Comparison of ENCODE assay signal across 33 cellular contexts in the genomic region with DNA sequence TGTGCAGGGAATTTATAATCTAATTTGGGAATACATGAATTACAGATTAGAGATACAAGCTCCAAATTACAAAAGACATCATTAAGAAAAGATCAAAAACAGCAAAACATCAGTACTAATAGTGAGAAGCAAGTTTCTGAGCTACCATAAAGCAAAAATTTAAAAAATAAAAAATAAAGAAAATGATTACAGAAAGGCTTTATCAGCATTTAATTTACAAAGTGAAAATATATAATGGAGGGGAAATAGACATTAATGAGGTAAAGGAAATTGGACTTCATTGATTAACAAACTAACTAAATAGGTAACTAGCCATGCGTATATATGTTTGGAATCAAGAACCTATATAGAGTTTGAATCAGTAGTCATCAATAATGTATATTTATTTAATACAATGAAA.
"Had no signal": no experiment of that assay in that cellular context is flagged by ENCODE, and none has a peak within 500 bp of the region (broad histone marks: within the 10 kb centered on the region; RNA-seq: fewer than 3 reads in every experiment).

No MANE protein-coding gene starts in this region.

- H3K9me3 ChIP-seq: adrenal gland, ascending aorta, body of pancreas had no signal

- H3K4me3 ChIP-seq: adrenal gland, ascending aorta, body of pancreas, cardiac muscle cell had no signal

- DNase-seq: activated effector memory CD4-positive, alpha-beta T cell treated with anti-CD3 and anti-CD28 coated beads, Interleukin-2, amount 50 U/mL, for 16 hours; activated effector memory CD4-positive, alpha-beta T cell treated with Interleukin-2 at 50 U/mL for 16 hours; activated gamma-delta T cell; activated gamma-delta T cell treated with Interleukin-2 at 50 U/mL for 16 hours; activated naive CD4-positive, alpha-beta T cell; activated naive CD4-positive, alpha-beta T cell treated with anti-CD3 and anti-CD28 coated beads for 36 hours; activated naive CD4-positive, alpha-beta T cell treated with anti-CD3 and anti-CD28 coated beads, Interleukin-2, amount 10 ng/mL, durations not matched to agents 7 days and 5 days; activated naive CD4-positive, alpha-beta T cell treated with anti-CD3 and anti-CD28 coated beads, Interleukin-2, amount 50 U/mL, for 16 hours; activated naive CD4-positive, alpha-beta T cell treated with Interleukin-2 at 50 U/mL for 16 hours; activated naive CD8-positive, alpha-beta T cell treated with anti-CD3 and anti-CD28 coated beads for 36 hours; activated naive CD8-positive, alpha-beta T cell treated with anti-CD3 and anti-CD28 coated beads, Interleukin-2, amount 10 ng/mL, durations not matched to agents 7 days and 5 days; activated naive CD8-positive, alpha-beta T cell treated with anti-CD3 and anti-CD28 coated beads, Interleukin-2, amount 50 U/mL, for 24 hours; activated T-cell treated with anti-CD3 and anti-CD28 coated beads, Interleukin-2, amount 50 U/mL, for 1 hour; activated T-cell treated with anti-CD3 and anti-CD28 coated beads, Interleukin-2, amount 50 U/mL, for 24 hours; activated T-cell treated with anti-CD3 and anti-CD28 coated beads, Interleukin-2, amount 50 U/mL, for 4 hours; activated T-cell treated with anti-CD3 and anti-CD28 coated beads, Interleukin-2, amount 50 U/mL, for 48 hours; activated T-cell treated with anti-CD3 and anti-CD28 coated beads, Interleukin-2, amount 50 U/mL, for 72 hours; adrenal gland; amniotic stem cell; amygdala; anterior cingulate cortex; aorta; body of pancreas; brain microvascular endothelial cell; caudate nucleus; central memory CD4-positive, alpha-beta T cell; cerebellar nuclear complex had no signal

- H3K27ac ChIP-seq: adrenal gland, ascending aorta, body of pancreas, brain microvascular endothelial cell, cardiac muscle cell had no signal

- ATAC-seq: activated naive CD4-positive, alpha-beta T cell treated with anti-CD3 and anti-CD28 coated beads, Interleukin-2, amount 50 U/mL, for 72 hours; activated naive CD8-positive, alpha-beta T cell treated with anti-CD3 and anti-CD28 coated beads, Interleukin-2, amount 50 U/mL, for 24 hours; activated T-cell treated with anti-CD3 and anti-CD28 coated beads, Interleukin-2, amount 50 U/mL, for 4 hours; activated T-cell treated with anti-CD3 and anti-CD28 coated beads, Interleukin-2, amount 50 U/mL, for 72 hours; activated T-helper 17 cell treated with anti-CD3 and anti-CD28 coated beads, Interleukin-2, amount 50 U/mL, for 72 hours; body of pancreas had no signal

- H3K27me3 ChIP-seq: adrenal gland, ascending aorta, body of pancreas, brain microvascular endothelial cell, cardiac muscle cell had no signal

- FAIRE-seq: astrocyte, bronchial epithelial cell had no signal

- H3K36me3 ChIP-seq: adrenal gland, ascending aorta, brain microvascular endothelial cell, cardiac muscle cell had no signal

- H3K4me1 ChIP-seq: adrenal gland, ascending aorta, body of pancreas had no signal
